In the genomic region with DNA sequence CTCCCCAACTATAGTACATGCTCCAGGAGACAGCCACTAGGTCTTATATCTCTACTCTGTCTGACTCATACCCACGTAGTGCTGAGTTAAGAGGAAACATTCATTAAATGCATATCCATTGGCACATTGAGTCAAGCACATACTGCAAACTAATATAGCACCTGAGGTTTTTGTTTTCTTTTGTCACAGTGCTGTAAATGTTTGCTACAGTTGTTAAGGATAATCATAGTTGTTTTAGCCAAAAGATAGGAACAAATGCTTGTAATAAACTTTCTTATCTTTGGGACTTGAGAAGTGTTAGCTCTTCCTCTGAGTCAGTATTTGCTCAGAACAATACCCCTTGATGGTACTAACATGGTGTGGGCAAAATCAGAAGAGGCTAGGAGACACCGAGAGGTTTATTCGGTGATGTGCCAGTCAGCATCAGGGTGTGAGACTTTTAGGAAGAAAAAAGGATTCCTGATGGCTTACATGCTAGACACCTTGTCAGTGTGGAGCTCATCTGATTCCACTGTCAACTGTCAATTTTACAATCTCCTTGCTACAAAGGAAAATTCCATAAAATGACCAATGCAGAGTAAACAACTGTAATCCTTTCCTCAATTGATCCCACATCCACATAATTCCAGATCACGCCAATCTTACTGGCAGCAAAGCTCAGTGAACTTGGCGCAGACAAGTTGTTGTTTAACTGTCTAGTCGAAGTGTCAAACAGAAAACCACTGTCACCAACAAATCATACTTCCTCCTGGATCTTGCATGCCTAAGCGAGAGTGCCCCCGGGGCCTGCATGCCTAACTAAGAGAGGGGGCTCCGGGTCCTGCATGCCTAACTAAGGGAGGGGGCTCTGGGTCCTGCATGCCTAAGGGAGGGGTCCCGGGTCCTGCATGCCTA, we compare ENCODE assay signal across 1 cellular context.
TF ChIP-seq lines count a peak whose summit lies in the region.

No MANE protein-coding gene starts in this region.

TF ChIP-seq in GM23338, 12 proteins besides CTCF, POLR2A, EP300 and RAD21 (continued from another document):
- TF ChIP-seq ZNF462 (CRISPR knock-in tag; IDR thresholded peaks at IDR 0.05) (no peak), REST (IDR thresholded peaks at IDR 0.05; ENCODE audit: unreplicated experiment) (no peak), EZH2 (IDR thresholded peaks at IDR 0.05; ENCODE audit: low read depth, unreplicated experiment) (no peak), CREB1 (CRISPR knock-in tag; IDR thresholded peaks at IDR 0.05; ENCODE audit: low read depth) (no peak), ZNF114 (CRISPR knock-in tag; IDR thresholded peaks at IDR 0.05) (no peak), JUNB (IDR thresholded peaks at IDR 0.05; ENCODE audit: unreplicated experiment) (no peak), NANOG (IDR thresholded peaks at IDR 0.05; ENCODE audit: borderline replicate concordance) (no peak), POLR2AphosphoS5 (IDR thresholded peaks at IDR 0.05; ENCODE audit: low read depth) (no peak)
TF ChIP-seq in GM23338: peak in this region for 0.
